ENCODE assay signal across 16 cellular contexts in the genomic region with DNA sequence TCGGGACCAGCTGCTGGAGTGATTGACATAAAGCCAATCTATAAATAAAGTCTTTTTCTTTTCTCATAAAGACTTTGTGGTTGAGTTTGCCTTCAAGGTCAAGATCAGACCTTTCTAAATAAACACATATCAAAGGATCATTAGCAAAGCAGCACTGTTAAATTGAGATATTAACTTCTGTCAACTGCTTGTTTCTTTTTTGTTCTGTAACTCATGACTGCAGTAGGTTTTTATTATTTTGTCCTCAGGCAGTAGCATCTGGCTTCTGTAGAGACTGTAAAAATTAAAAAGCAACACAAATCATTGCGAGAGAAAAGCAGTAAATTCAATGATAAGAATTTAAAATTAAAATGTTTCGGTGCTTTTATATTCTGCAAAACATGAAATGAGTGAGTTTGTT.
DNase-seq lines count a peak whose midpoint lies in the region; ATAC-seq and TF ChIP-seq lines count a peak whose summit lies in the region.
"Had no signal": no experiment of that assay in that cellular context is flagged by ENCODE, and none has a peak within 500 bp of the region (broad histone marks: within the 10 kb centered on the region; RNA-seq: fewer than 3 reads in every experiment).

No MANE protein-coding gene starts in this region.

- no peak for DNase-seq in activated naive CD8-positive, alpha-beta T cell treated with anti-CD3 and anti-CD28 coated beads, Interleukin-2, amount 10 ng/mL, durations not matched to agents 7 days and 5 days
- DNase-seq in activated naive CD8-positive, alpha-beta T cell treated with anti-CD3 and anti-CD28 coated beads for 36 hours: no peak
- DNase-seq in HEK293T (ENCODE audit: extremely low spot score) (no peak), immature natural killer cell (no peak), gastrocnemius medialis (no peak), SW480 (ENCODE audit: low spot score) (no peak), cerebellar cortex (ENCODE audit: low spot score) (no peak)
- no peak for DNase-seq in activated CD4-positive, CD25-positive, alpha-beta regulatory T cell (lab: John Stamatoyannopoulos, UW)
- DNase-seq: AML-193; CD4-positive, alpha-beta memory T cell; DMS79 treated with DMSO at 0.1 percent for 48 hours; NCI-H1092; NCI-H2227 treated with DMSO at 0.1 percent for 48 hours; NCI-H524 treated with DMSO at 0.1 percent for 48 hours had no signal

- peaks cover 0 to 46% of the 10 kb centered on the region in 2 donors for H3K36me3 ChIP-seq in gastrocnemius medialis

- POLR2A ChIA-PET in activated naive CD8-positive, alpha-beta T cell treated with anti-CD3 and anti-CD28 coated beads, Interleukin-2, amount 10 ng/mL, durations not matched to agents 7 days and 5 days (lab: Charles Lee): no interaction called here
- POLR2A ChIA-PET in HEK293T (lab: Yijun Ruan, JAX): no interaction called here

- ATAC-seq in activated naive CD8-positive, alpha-beta T cell treated with anti-CD3 and anti-CD28 coated beads, Interleukin-2, amount 10 ng/mL, durations not matched to agents 7 days and 5 days (ENCODE audit: low read depth): no peak
- ATAC-seq in gastrocnemius medialis: no peak
- ATAC-seq: K562 had no signal

- peak overlapping the region; percentile 90 to 99 (median 96) for H3K27ac ChIP-seq in gastrocnemius medialis
- H3K27ac ChIP-seq: HL-60 had no signal

- no peaks in the 10 kb centered on the region for H3K27me3 ChIP-seq in gastrocnemius medialis

- in situ Hi-C loops in gastrocnemius medialis (cut with MboI; ENCODE audit: low sequenced_read_pairs in 4 of 4): no loop called here

- peak overlapping the region; percentile 50 for H3K27ac Mint-ChIP-seq in activated naive CD8-positive, alpha-beta T cell treated with anti-CD3 and anti-CD28 coated beads, Interleukin-2, amount 10 ng/mL, durations not matched to agents 7 days and 5 days
- H3K27ac Mint-ChIP-seq in activated naive CD8-positive, alpha-beta T cell treated with anti-CD3 and anti-CD28 coated beads for 36 hours: no peak overlapping the region
- H3K27ac Mint-ChIP-seq in immature natural killer cell: peak overlapping the region in 4 of 6 donors; percentile 10 to 60 (median 24)

- H3K4me1 Mint-ChIP-seq in activated naive CD8-positive, alpha-beta T cell treated with anti-CD3 and anti-CD28 coated beads, Interleukin-2, amount 10 ng/mL, durations not matched to agents 7 days and 5 days: peaks cover 37% of the 10 kb centered on the region
- peaks cover 11% of the 10 kb centered on the region for H3K4me1 Mint-ChIP-seq in activated naive CD8-positive, alpha-beta T cell treated with anti-CD3 and anti-CD28 coated beads for 36 hours
- peaks cover 69 to 87% of the 10 kb centered on the region in 2 donors for H3K4me1 Mint-ChIP-seq in immature natural killer cell

- H3K4me3 ChIP-seq in gastrocnemius medialis: no peak overlapping the region
- H3K4me3 ChIP-seq: K562 had no signal

- H3K9me3 Mint-ChIP-seq in activated naive CD8-positive, alpha-beta T cell treated with anti-CD3 and anti-CD28 coated beads, Interleukin-2, amount 10 ng/mL, durations not matched to agents 7 days and 5 days: no peaks in the 10 kb centered on the region
- no peaks in the 10 kb centered on the region for H3K9me3 Mint-ChIP-seq in activated naive CD8-positive, alpha-beta T cell treated with anti-CD3 and anti-CD28 coated beads for 36 hours
- no peaks in the 10 kb centered on the region for H3K9me3 Mint-ChIP-seq in immature natural killer cell
- H3K9me3 Mint-ChIP-seq: CD4-positive, alpha-beta memory T cell had no signal

- no peak for TF ChIP-seq CTCF in gastrocnemius medialis (IDR thresholded peaks at IDR 0.05 in 4 of 5, conservative IDR thresholded peaks at IDR 0.05 in 1 of 5)

- intact Hi-C loops in gastrocnemius medialis (cut with DNase I; ENCODE audit: low total_unique reads): no loop called here

- CTCF ChIA-PET in HEK293T (lab: Yijun Ruan, JAX): no interaction called here

- peaks cover 2% of the 10 kb centered on the region for H3K27me3 Mint-ChIP-seq in activated naive CD8-positive, alpha-beta T cell treated with anti-CD3 and anti-CD28 coated beads, Interleukin-2, amount 10 ng/mL, durations not matched to agents 7 days and 5 days
- no peaks in the 10 kb centered on the region for H3K27me3 Mint-ChIP-seq in activated naive CD8-positive, alpha-beta T cell treated with anti-CD3 and anti-CD28 coated beads for 36 hours
- H3K27me3 Mint-ChIP-seq in immature natural killer cell (ENCODE audit: low read depth in 3 of 3): peaks cover 4 to 6% (median 5%) of the 10 kb centered on the region in 3 donors
- H3K27me3 Mint-ChIP-seq: CD4-positive, alpha-beta memory T cell had no signal

- H3K9me3 ChIP-seq in gastrocnemius medialis: no peaks in the 10 kb centered on the region

- no peak overlapping the region for H3K4me3 Mint-ChIP-seq in activated naive CD8-positive, alpha-beta T cell treated with anti-CD3 and anti-CD28 coated beads, Interleukin-2, amount 10 ng/mL, durations not matched to agents 7 days and 5 days
- H3K4me3 Mint-ChIP-seq in activated naive CD8-positive, alpha-beta T cell treated with anti-CD3 and anti-CD28 coated beads for 36 hours: no peak overlapping the region
- no peak overlapping the region for H3K4me3 Mint-ChIP-seq in immature natural killer cell

- TF ChIP-seq POLR2A in gastrocnemius medialis (IDR thresholded peaks at IDR 0.05): no peak

- peaks cover 4% of the 10 kb centered on the region for H3K36me3 Mint-ChIP-seq in activated naive CD8-positive, alpha-beta T cell treated with anti-CD3 and anti-CD28 coated beads, Interleukin-2, amount 10 ng/mL, durations not matched to agents 7 days and 5 days
- H3K36me3 Mint-ChIP-seq in activated naive CD8-positive, alpha-beta T cell treated with anti-CD3 and anti-CD28 coated beads for 36 hours: no peaks in the 10 kb centered on the region
- no peaks in the 10 kb centered on the region for H3K36me3 Mint-ChIP-seq in immature natural killer cell
- H3K36me3 Mint-ChIP-seq: CD4-positive, alpha-beta memory T cell had no signal

- peaks cover 97% of the 10 kb centered on the region in 2 donors for H3K4me1 ChIP-seq in gastrocnemius medialis

TF ChIP-seq in HEK293T, 16 proteins besides CTCF, POLR2A, EP300 and RAD21:
- TF ChIP-seq BHLHE40 (IDR thresholded peaks at IDR 0.05; ENCODE audit: borderline replicate concordance): no peak
- TF ChIP-seq, protein P1, sequence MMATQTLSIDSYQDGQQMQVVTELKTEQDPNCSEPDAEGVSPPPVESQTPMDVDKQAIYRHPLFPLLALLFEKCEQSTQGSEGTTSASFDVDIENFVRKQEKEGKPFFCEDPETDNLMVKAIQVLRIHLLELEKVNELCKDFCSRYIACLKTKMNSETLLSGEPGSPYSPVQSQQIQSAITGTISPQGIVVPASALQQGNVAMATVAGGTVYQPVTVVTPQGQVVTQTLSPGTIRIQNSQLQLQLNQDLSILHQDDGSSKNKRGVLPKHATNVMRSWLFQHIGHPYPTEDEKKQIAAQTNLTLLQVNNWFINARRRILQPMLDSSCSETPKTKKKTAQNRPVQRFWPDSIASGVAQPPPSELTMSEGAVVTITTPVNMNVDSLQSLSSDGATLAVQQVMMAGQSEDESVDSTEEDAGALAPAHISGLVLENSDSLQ (IDR thresholded peaks at IDR 0.05): peak; percentile 70
